Comparison of ENCODE assay signal across 1 cellular context in the genomic region with DNA sequence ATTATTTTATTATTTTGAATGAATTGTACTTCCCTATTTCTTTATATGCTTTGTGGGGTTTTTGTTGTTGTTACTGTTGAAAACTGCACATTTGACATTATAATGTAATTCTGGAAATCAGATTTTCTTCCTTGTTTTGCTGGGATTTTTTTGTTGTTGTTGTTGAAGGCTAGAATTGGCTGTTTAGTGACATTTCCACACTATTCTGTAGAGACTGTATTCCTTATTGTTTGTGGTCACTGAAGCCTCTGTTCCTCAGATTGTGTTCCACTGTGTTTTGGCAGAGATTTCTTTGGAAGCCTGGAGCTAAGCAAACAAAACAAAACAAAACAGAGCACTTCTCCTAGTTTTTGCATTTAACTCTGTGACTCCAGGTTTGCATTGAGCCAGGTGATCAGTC.
TF ChIP-seq lines count a peak whose summit lies in the region.

No MANE protein-coding gene starts in this region.

TF ChIP-seq in K562, 482 proteins besides CTCF, POLR2A, EP300 and RAD21 (continued from another document):
- TF ChIP-seq, protein P1, sequence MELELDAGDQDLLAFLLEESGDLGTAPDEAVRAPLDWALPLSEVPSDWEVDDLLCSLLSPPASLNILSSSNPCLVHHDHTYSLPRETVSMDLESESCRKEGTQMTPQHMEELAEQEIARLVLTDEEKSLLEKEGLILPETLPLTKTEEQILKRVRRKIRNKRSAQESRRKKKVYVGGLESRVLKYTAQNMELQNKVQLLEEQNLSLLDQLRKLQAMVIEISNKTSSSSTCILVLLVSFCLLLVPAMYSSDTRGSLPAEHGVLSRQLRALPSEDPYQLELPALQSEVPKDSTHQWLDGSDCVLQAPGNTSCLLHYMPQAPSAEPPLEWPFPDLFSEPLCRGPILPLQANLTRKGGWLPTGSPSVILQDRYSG (tag; conservative IDR thresholded peaks at IDR 0.05; ENCODE audit: low read depth) = no peak
- TF ChIP-seq ZNF23 (CRISPR knock-in tag; IDR thresholded peaks at IDR 0.05) = no peak
- TF ChIP-seq ZNF57 (CRISPR knock-in tag; IDR thresholded peaks at IDR 0.05) = no peak
- no peak for TF ChIP-seq HDAC2 (IDR thresholded peaks at IDR 0.05)
- no peak for TF ChIP-seq ZZZ3 (IDR thresholded peaks at IDR 0.05)
- no peak for TF ChIP-seq TEAD1 (CRISPR knock-in tag; IDR thresholded peaks at IDR 0.05)
- TF ChIP-seq, protein P2, sequence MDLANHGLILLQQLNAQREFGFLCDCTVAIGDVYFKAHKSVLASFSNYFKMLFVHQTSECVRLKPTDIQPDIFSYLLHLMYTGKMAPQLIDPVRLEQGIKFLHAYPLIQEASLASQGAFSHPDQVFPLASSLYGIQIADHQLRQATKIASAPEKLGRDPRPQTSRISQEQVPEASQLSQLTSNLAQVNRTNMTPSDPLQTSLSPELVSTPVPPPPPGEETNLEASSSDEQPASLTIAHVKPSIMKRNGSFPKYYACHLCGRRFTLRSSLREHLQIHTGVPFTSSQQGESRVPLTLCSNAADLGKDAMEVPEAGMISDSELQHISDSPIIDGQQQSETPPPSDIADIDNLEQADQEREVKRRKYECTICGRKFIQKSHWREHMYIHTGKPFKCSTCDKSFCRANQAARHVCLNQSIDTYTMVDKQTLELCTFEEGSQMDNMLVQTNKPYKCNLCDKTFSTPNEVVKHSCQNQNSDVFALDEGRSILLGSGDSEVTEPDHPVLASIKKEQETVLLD (IDR thresholded peaks at IDR 0.05) = no peak
- TF ChIP-seq NFATC3 (IDR thresholded peaks at IDR 0.05) = no peak
- no peak for TF ChIP-seq ASH1L (IDR thresholded peaks at IDR 0.05; ENCODE audit: borderline replicate concordance, low read depth, partially characterized antibody)
- no peak for TF ChIP-seq ZBTB49 (CRISPR knock-in tag; IDR thresholded peaks at IDR 0.05; ENCODE audit: borderline replicate concordance)
- TF ChIP-seq JUND (IDR thresholded peaks at IDR 0.05; ENCODE audit: borderline replicate concordance, low read depth, low read length) = no peak
- TF ChIP-seq JUND (tag; IDR thresholded peaks at IDR 0.05; ENCODE audit: borderline replicate concordance, low read depth, low read length) = no peak
- no peak for TF ChIP-seq ZNF584 (CRISPR knock-in tag; IDR thresholded peaks at IDR 0.05; ENCODE audit: low read depth)
- no peak for TF ChIP-seq NFIC (IDR thresholded peaks at IDR 0.05)
- TF ChIP-seq, protein P3, sequence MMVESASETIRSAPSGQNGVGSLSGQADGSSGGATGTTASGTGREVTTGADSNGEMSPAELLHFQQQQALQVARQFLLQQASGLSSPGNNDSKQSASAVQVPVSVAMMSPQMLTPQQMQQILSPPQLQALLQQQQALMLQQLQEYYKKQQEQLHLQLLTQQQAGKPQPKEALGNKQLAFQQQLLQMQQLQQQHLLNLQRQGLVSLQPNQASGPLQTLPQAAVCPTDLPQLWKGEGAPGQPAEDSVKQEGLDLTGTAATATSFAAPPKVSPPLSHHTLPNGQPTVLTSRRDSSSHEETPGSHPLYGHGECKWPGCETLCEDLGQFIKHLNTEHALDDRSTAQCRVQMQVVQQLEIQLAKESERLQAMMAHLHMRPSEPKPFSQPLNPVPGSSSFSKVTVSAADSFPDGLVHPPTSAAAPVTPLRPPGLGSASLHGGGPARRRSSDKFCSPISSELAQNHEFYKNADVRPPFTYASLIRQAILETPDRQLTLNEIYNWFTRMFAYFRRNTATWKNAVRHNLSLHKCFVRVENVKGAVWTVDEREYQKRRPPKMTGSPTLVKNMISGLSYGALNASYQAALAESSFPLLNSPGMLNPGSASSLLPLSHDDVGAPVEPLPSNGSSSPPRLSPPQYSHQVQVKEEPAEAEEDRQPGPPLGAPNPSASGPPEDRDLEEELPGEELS (CRISPR knock-in tag; IDR thresholded peaks at IDR 0.05; ENCODE audit: borderline replicate concordance) = no peak
- TF ChIP-seq HES1 (IDR thresholded peaks at IDR 0.05; ENCODE audit: low read depth) = peak; percentile 76
- no peak for TF ChIP-seq ZNF184 (CRISPR knock-in tag; IDR thresholded peaks at IDR 0.05)
- no peak for TF ChIP-seq HMBOX1 (IDR thresholded peaks at IDR 0.05)
